23 cellular contexts compared by ENCODE assay signal in genomic region chr1:24995661-24996060, GRCh38.
DNase-seq lines count a peak whose midpoint lies in the region; ATAC-seq lines count a peak whose summit lies in the region.
"Had no signal": no experiment of that assay in that cellular context is flagged by ENCODE, and none has a peak within 500 bp of the region (broad histone marks: within the 10 kb centered on the region; RNA-seq: fewer than 3 reads in every experiment).

No MANE protein-coding gene starts in this region.

- H3K36me3 ChIP-seq in KOPT-K1 (ENCODE audit: insufficient read depth, low read length) = no peaks in the 10 kb centered on the region
- H3K36me3 ChIP-seq: cardiac muscle cell, heart left ventricle, ovary had no signal

- no peaks in the 10 kb centered on the region for H3K9me3 ChIP-seq in KOPT-K1 (ENCODE audit: insufficient read depth, low read length, poor library complexity, severe bottlenecking)
- H3K9me3 ChIP-seq: ovary had no signal

- no peak overlapping the region for H3K4me3 Mint-ChIP-seq in activated naive CD4-positive, alpha-beta T cell treated with anti-CD3 and anti-CD28 coated beads, Interleukin-2, amount 50 U/mL, for 24 hours
- peak overlapping the region; percentile 64 for H3K4me3 Mint-ChIP-seq in central memory CD8-positive, alpha-beta T cell
- no peak overlapping the region for H3K4me3 Mint-ChIP-seq in stimulated activated memory B cell treated with anti-CD40 and anti-IgM and Interleukin-4, amounts not matched to agents 10 μg/mL and 1 μg/mL and 100 μg/mL, for 72 hours

- no peak for ATAC-seq in central memory CD8-positive, alpha-beta T cell (replicated peaks; ENCODE audit: extremely low read depth, poor library complexity, severe bottlenecking)
- no peak for ATAC-seq in stimulated activated memory B cell treated with anti-CD40 and anti-IgM and Interleukin-4, amounts not matched to agents 10 μg/mL and 1 μg/mL and 100 μg/mL, for 72 hours
- ATAC-seq in HG03521 (IDR thresholded peaks at IDR 0.05; ENCODE audit: unreplicated experiment) = no peak
- ATAC-seq: heart left ventricle, left colon had no signal

- H3K4me1 Mint-ChIP-seq in activated naive CD4-positive, alpha-beta T cell treated with anti-CD3 and anti-CD28 coated beads, Interleukin-2, amount 50 U/mL, for 24 hours = peaks cover 91% of the 10 kb centered on the region
- H3K4me1 Mint-ChIP-seq in central memory CD8-positive, alpha-beta T cell = peaks cover 88% of the 10 kb centered on the region
- H3K4me1 Mint-ChIP-seq in stimulated activated memory B cell treated with anti-CD40 and anti-IgM and Interleukin-4, amounts not matched to agents 10 μg/mL and 1 μg/mL and 100 μg/mL, for 72 hours = peaks cover 53% of the 10 kb centered on the region

- H3K27ac Mint-ChIP-seq in activated naive CD4-positive, alpha-beta T cell treated with anti-CD3 and anti-CD28 coated beads, Interleukin-2, amount 50 U/mL, for 24 hours = peak overlapping the region; percentile 46
- H3K27ac Mint-ChIP-seq in central memory CD8-positive, alpha-beta T cell (ENCODE audit: low read depth) = peak overlapping the region; percentile 88
- H3K27ac Mint-ChIP-seq in stimulated activated memory B cell treated with anti-CD40 and anti-IgM and Interleukin-4, amounts not matched to agents 10 μg/mL and 1 μg/mL and 100 μg/mL, for 72 hours = peak overlapping the region; percentile 70

- no peak for DNase-seq in activated naive CD4-positive, alpha-beta T cell treated with anti-CD3 and anti-CD28 coated beads, Interleukin-2, amount 50 U/mL, for 16 hours
- no peak for DNase-seq in central memory CD8-positive, alpha-beta T cell (ENCODE audit: low spot score in 2 of 2)
- no peak for DNase-seq in glomerular visceral epithelial cell (ENCODE audit: extremely low spot score)
- DNase-seq: DMS53; GDM1; H7; KG1; left colon; mesendoderm; naive B cell; NCI-H146; NCI-H2171; NCI-H526; ovary; stimulated activated CD4-positive, alpha-beta T cell treated with anti-CD3 and anti-CD28 coated beads, Interleukin-12 subunit alpha, Interleukin-12 subunit beta, amount 100 ng/mL, for 4 hours; substantia nigra; T-helper 2 cell had no signal

- no peaks in the 10 kb centered on the region for H3K27me3 Mint-ChIP-seq in activated naive CD4-positive, alpha-beta T cell treated with anti-CD3 and anti-CD28 coated beads, Interleukin-2, amount 50 U/mL, for 24 hours
- no peaks in the 10 kb centered on the region for H3K27me3 Mint-ChIP-seq in central memory CD8-positive, alpha-beta T cell
- no peaks in the 10 kb centered on the region for H3K27me3 Mint-ChIP-seq in stimulated activated memory B cell treated with anti-CD40 and anti-IgM and Interleukin-4, amounts not matched to agents 10 μg/mL and 1 μg/mL and 100 μg/mL, for 72 hours

- peak overlapping the region; percentile 94 for H3K27ac ChIP-seq in KOPT-K1 (ENCODE audit: low read depth, low read length, poor library complexity, severe bottlenecking)
- H3K27ac ChIP-seq: cardiac muscle cell, heart left ventricle, ovary had no signal

- H3K36me3 Mint-ChIP-seq in activated naive CD4-positive, alpha-beta T cell treated with anti-CD3 and anti-CD28 coated beads, Interleukin-2, amount 50 U/mL, for 24 hours = peaks cover 8% of the 10 kb centered on the region
- H3K36me3 Mint-ChIP-seq in central memory CD8-positive, alpha-beta T cell (ENCODE audit: insufficient read depth) = peaks cover 8% of the 10 kb centered on the region
- H3K36me3 Mint-ChIP-seq in stimulated activated memory B cell treated with anti-CD40 and anti-IgM and Interleukin-4, amounts not matched to agents 10 μg/mL and 1 μg/mL and 100 μg/mL, for 72 hours = peaks cover 8% of the 10 kb centered on the region
- H3K36me3 Mint-ChIP-seq: naive B cell had no signal

- H3K9me3 Mint-ChIP-seq in activated naive CD4-positive, alpha-beta T cell treated with anti-CD3 and anti-CD28 coated beads, Interleukin-2, amount 50 U/mL, for 24 hours = peaks cover 7% of the 10 kb centered on the region
- H3K9me3 Mint-ChIP-seq in central memory CD8-positive, alpha-beta T cell = peaks cover 9% of the 10 kb centered on the region
- H3K9me3 Mint-ChIP-seq in stimulated activated memory B cell treated with anti-CD40 and anti-IgM and Interleukin-4, amounts not matched to agents 10 μg/mL and 1 μg/mL and 100 μg/mL, for 72 hours = peaks cover 7% of the 10 kb centered on the region
